ENCODE assay signal across 17 cellular contexts in the genomic region with DNA sequence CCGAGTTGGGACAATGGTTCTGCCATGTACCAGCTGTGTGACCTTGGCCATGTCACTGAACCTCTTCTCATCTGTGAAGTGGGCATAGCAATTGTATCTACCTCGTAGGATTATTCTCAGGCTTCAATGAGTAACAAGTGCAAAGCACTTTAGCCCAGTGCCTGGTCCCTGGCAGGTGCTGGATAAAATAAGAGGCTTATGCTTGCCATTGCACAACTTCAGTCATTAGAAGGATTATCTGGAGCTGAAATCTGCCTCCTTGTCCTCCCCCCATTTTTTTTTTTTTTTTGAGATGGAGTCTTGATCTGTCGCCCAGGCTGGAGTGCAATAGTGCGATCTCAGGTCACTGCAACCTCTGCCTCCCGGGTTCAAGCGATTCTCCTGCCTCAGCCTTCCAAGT. TPM values are rescaled to one million over a fixed set of nuclear protein-coding genes. Genes with fewer than 3 reads are reported as not detected.
DNase-seq lines count a peak whose midpoint lies in the region; FAIRE-seq and TF ChIP-seq lines count a peak whose summit lies in the region.
"Had no signal": no experiment of that assay in that cellular context is flagged by ENCODE, and none has a peak within 500 bp of the region (broad histone marks: within the 10 kb centered on the region; RNA-seq: fewer than 3 reads in every experiment).

No MANE protein-coding gene starts in this region.

- H3K27me3 ChIP-seq in bronchial epithelial cell (ENCODE audit: control insufficient read depth, insufficient read depth, low read length) (no peaks in the 10 kb centered on the region), MM.1S (replicated peaks; ENCODE audit: insufficient read depth, low read length) (no peaks in the 10 kb centered on the region)
- H3K27me3 ChIP-seq: BLaER1 treated with 17β-estradiol and CSF1 and Interleukin-3, amounts not matched to agents 10 nM and 100 nM had no signal

- no peaks in the 10 kb centered on the region for H3K9me3 ChIP-seq in MM.1S (replicated peaks; ENCODE audit: insufficient read depth, low read length)
- H3K9me3 ChIP-seq: BLaER1 treated with 17β-estradiol and CSF1 and Interleukin-3, amounts not matched to agents 10 nM and 100 nM had no signal

- no peak overlapping the region for H2AFZ ChIP-seq in MM.1S (ENCODE audit: low read length)

- peaks cover 15% of the 10 kb centered on the region for H3K4me1 ChIP-seq in MM.1S (ENCODE audit: low read length)

- FAIRE-seq in D721Med (lab: Jason Lieb, UNC) (peak; percentile 92), bronchial epithelial cell (lab: Jason Lieb, UNC) (peak; percentile 23), HTR-8/SVneo (lab: Jason Lieb, UNC) (no peak), H54 (lab: Jason Lieb, UNC) (no peak)
- FAIRE-seq: GM19239 had no signal

- H3K36me3 ChIP-seq in bronchial epithelial cell (ENCODE audit: control insufficient read depth, insufficient read depth, low read length) (no peaks in the 10 kb centered on the region), MM.1S (replicated peaks; ENCODE audit: insufficient read depth, low read length) (no peaks in the 10 kb centered on the region)

- H3F3A ChIP-seq in MM.1S (ENCODE audit: insufficient read depth, low read length), result peaks cover 23% of the 10 kb centered on the region

- TF ChIP-seq CTCF in D721Med (IDR thresholded peaks at IDR 0.05; ENCODE audit: insufficient read depth, missing control alignments), result no peak
- no peak for TF ChIP-seq CTCF in bronchial epithelial cell (IDR thresholded peaks at IDR 0.05; ENCODE audit: insufficient read depth, low read length, severe bottlenecking)
- no peak for TF ChIP-seq CTCF in MM.1S (IDR thresholded peaks at IDR 0.05; ENCODE audit: low read length)

- no peak overlapping the region for H3K4me2 ChIP-seq in MM.1S (ENCODE audit: low read depth, low read length)
- H3K4me2 ChIP-seq: BLaER1 treated with 17β-estradiol and CSF1 and Interleukin-3, amounts not matched to agents 10 nM and 100 nM had no signal

- no peaks in the 10 kb centered on the region for H3K9me2 ChIP-seq in MM.1S (replicated peaks; ENCODE audit: insufficient read depth, low read length)

- DNase-seq in D721Med (ENCODE audit: insufficient read length, low spot score) (peak; percentile 95), NCI-H82 treated with DMSO at 0.1 percent for 48 hours (lab: John Stamatoyannopoulos, UW; ENCODE audit: unreplicated experiment) (peak; percentile 92), bronchial epithelial cell (ENCODE audit: low read depth) (no peak), MM.1S (no peak), HTR-8/SVneo (ENCODE audit: insufficient read length, low spot score) (no peak), H54 (ENCODE audit: insufficient read length, low spot score) (no peak), superior temporal gyrus (ENCODE audit: extremely low spot score) (no peak)
- DNase-seq: CD8-positive, alpha-beta T cell; DMS79 treated with DMSO at 0.1 percent for 48 hours; GF-D8; HCEC 1CT had no signal

- H3K4me3 ChIP-seq in bronchial epithelial cell (ENCODE audit: low read depth, low read length) (no peak overlapping the region), MM.1S (ENCODE audit: low read length) (no peak overlapping the region)
- H3K4me3 ChIP-seq: BLaER1 treated with 17β-estradiol and CSF1 and Interleukin-3, amounts not matched to agents 10 nM and 100 nM had no signal

- H3K9ac ChIP-seq in MM.1S (ENCODE audit: low read length), result no peak overlapping the region
- H3K9ac ChIP-seq: BLaER1 treated with 17β-estradiol and CSF1 and Interleukin-3, amounts not matched to agents 10 nM and 100 nM had no signal

- no peak for TF ChIP-seq POLR2A in H54 (IDR thresholded peaks at IDR 0.05; ENCODE audit: low read depth, low read length)

- no peaks in the 10 kb centered on the region for H4K20me1 ChIP-seq in MM.1S (ENCODE audit: insufficient read depth, low read length)

- H3K27ac ChIP-seq in MM.1S (ENCODE audit: low read length), result no peak overlapping the region
- H3K27ac ChIP-seq: BLaER1 treated with 17β-estradiol and CSF1 and Interleukin-3, amounts not matched to agents 10 nM and 100 nM had no signal

- H3K79me2 ChIP-seq in MM.1S (ENCODE audit: low read length), result no peaks in the 10 kb centered on the region

RNA-seq across cellular contexts. Expression of gene SMTNL1, which starts 7.2 kb away (rescaled TPM):
- not detected in 2 replicates for total RNA-seq in bronchial epithelial cell
- total RNA-seq: A172; B cell; CD8-positive, alpha-beta T cell; H4; HT-29 had no signal

RNA-seq across cellular contexts. Expression of gene TIMM10, which starts 14.0 kb away (rescaled TPM):
- 71.2 and 86.9 TPM in 2 replicates for total RNA-seq in bronchial epithelial cell

RNA-seq across cellular contexts. Expression of gene UBE2L6, which starts 22.9 kb away (rescaled TPM):
- 7.4 and 13.6 TPM in 2 replicates for total RNA-seq in bronchial epithelial cell

RNA-seq across cellular contexts. Expression of gene SLC43A1, which starts 29.1 kb away (rescaled TPM):
- 1.0 and 1.3 TPM in 2 replicates for total RNA-seq in bronchial epithelial cell

RNA-seq across cellular contexts. Expression of gene SERPING1, which starts 52.9 kb away (rescaled TPM):
- total RNA-seq in bronchial epithelial cell, result 1.3 and 2.0 TPM in 2 replicates
- total RNA-seq: B cell; CD8-positive, alpha-beta T cell; HT-29 had no signal

Comparison
In these comparisons a context has a peak if more than half of its experiments do, and no peak if none do; other contexts are left out.
1. DNase-seq: peak in D721Med (single experiment) and NCI-H82 treated with DMSO at 0.1 percent for 48 hours (single experiment); none in bronchial epithelial cell (single experiment), MM.1S (single experiment), HTR-8/SVneo (single experiment), H54 (single experiment) and superior temporal gyrus (single experiment).